In the genomic region with DNA sequence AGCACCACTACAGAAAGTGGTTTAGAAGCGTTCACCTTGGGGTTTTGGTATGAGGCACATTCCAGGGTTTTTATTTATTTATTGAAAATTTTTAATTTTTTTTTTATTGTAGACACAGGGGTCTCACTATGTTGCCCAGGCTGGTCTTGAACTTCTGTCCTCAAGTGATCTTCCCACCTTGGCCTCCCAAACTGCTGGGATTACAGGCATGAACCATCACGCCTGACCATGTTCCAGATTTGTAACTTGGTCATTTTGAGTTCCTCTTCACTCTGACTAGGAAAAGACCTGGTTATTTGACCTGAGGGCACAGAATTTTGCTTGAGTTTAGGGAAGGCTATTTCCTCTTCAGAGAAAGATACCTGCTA, we compare ENCODE assay signal across 22 cellular contexts. TPM values are rescaled to one million over a fixed set of nuclear protein-coding genes. Genes with fewer than 3 reads are reported as not detected.
DNase-seq lines count a peak whose midpoint lies in the region; ATAC-seq, FAIRE-seq and TF ChIP-seq lines count a peak whose summit lies in the region.
"Had no signal": no experiment of that assay in that cellular context is flagged by ENCODE, and none has a peak within 500 bp of the region (broad histone marks: within the 10 kb centered on the region; RNA-seq: fewer than 3 reads in every experiment).

No MANE protein-coding gene starts in this region.

- H3K27ac ChIP-seq in BLaER1 = no peak overlapping the region
- no peak overlapping the region for H3K27ac ChIP-seq in GM23338 (ENCODE audit: low read depth)
- H3K27ac ChIP-seq in astrocyte (ENCODE audit: low read depth, low read length) = no peak overlapping the region
- H3K27ac ChIP-seq in muscle layer of duodenum (ENCODE audit: low read length) = peak overlapping the region; percentile 91
- H3K27ac ChIP-seq: lower lobe of right lung had no signal

- H3K36me3 ChIP-seq in BLaER1 (peaks cover 27% of the 10 kb centered on the region), GM23338 (ENCODE audit: insufficient read depth) (peaks cover 8% of the 10 kb centered on the region), astrocyte (ENCODE audit: insufficient read depth, low read length) (peaks cover 11% of the 10 kb centered on the region), muscle layer of duodenum (ENCODE audit: control insufficient read depth in 1 of 2, insufficient read depth in 2 of 2, low read length in 2 of 2) (peaks cover 11 to 12% of the 10 kb centered on the region in 2 donors)

- no peak overlapping the region for H2AFZ ChIP-seq in GM23338
- H2AFZ ChIP-seq in astrocyte (ENCODE audit: low read depth, low read length) = no peak overlapping the region

- DNase-seq in GM23338 (ENCODE audit: low spot score) = no peak
- no peak for DNase-seq in astrocyte (ENCODE audit: low read depth)
- no peak for DNase-seq in activated CD4-positive, alpha-beta T cell treated with anti-CD3 and anti-CD28 coated beads, Interleukin-2, amount 50 U/mL, for 48 hours
- DNase-seq in COLO668 (lab: John Stamatoyannopoulos, UW; ENCODE audit: unreplicated experiment) = no peak
- no peak for DNase-seq in activated CD4-positive, CD25-positive, alpha-beta regulatory T cell (lab: John Stamatoyannopoulos, UW)
- DNase-seq: activated CD4-positive, alpha-beta T cell treated with anti-CD3 and anti-CD28 coated beads for 1 hour; adrenal gland; COR-L47; dermis blood vessel endothelial cell; lower lobe of right lung; NCI-H1417 treated with DMSO at 0.1 percent for 48 hours; NCI-H2171; sigmoid colon; stimulated activated CD4-positive, alpha-beta T cell treated with anti-CD3 and anti-CD28 coated beads, Interleukin-2, amount 100 ng/mL, for 24 hours; stimulated activated naive CD4-positive, alpha-beta T cell treated with Interleukin-2 at 50 U/mL for 16 hours; tibial artery had no signal

- no peak for TF ChIP-seq CTCF in GM23338 (conservative IDR thresholded peaks at IDR 0.05; ENCODE audit: low read depth in 2 of 2)
- no peak for TF ChIP-seq CTCF in astrocyte (IDR thresholded peaks at IDR 0.05; ENCODE audit: insufficient read depth, low read depth, low read length)

- no peaks in the 10 kb centered on the region for H3K9me3 Mint-ChIP-seq in GM23338
- H3K9me3 Mint-ChIP-seq in astrocyte (ENCODE audit: unreplicated experiment) = no peaks in the 10 kb centered on the region
- H3K9me3 Mint-ChIP-seq: activated T-helper 17 cell treated with anti-CD3 and anti-CD28 coated beads, Interleukin-2, amount 50 U/mL, for 72 hours had no signal

- H3K9ac ChIP-seq in BLaER1 (peak overlapping the region; percentile 94; the same call in 1 of the 2 replicates), astrocyte (ENCODE audit: low read length) (no peak overlapping the region)

- H4K20me1 ChIP-seq in BLaER1 = peaks cover 80% of the 10 kb centered on the region
- H4K20me1 ChIP-seq in GM23338 (replicated peaks; ENCODE audit: insufficient read depth) = peaks cover 43% of the 10 kb centered on the region
- H4K20me1 ChIP-seq in astrocyte (ENCODE audit: insufficient read depth, low read length) = peaks cover 75% of the 10 kb centered on the region

- H3K79me2 ChIP-seq in GM23338 (replicated peaks; ENCODE audit: insufficient read depth) (peaks cover 76% of the 10 kb centered on the region), astrocyte (ENCODE audit: insufficient read depth, low read length) (peaks cover 77% of the 10 kb centered on the region)

- H3K27me3 Mint-ChIP-seq in GM23338 (ENCODE audit: insufficient read depth, low read depth, poor library complexity) = no peaks in the 10 kb centered on the region
- H3K27me3 Mint-ChIP-seq in astrocyte (ENCODE audit: low read depth, unreplicated experiment) = no peaks in the 10 kb centered on the region
- H3K27me3 Mint-ChIP-seq: activated T-helper 17 cell treated with anti-CD3 and anti-CD28 coated beads, Interleukin-2, amount 50 U/mL, for 72 hours had no signal

- H3K4me3 ChIP-seq in BLaER1 = no peak overlapping the region
- H3K4me3 ChIP-seq in GM23338 = peak overlapping the region; percentile 99
- no peak overlapping the region for H3K4me3 ChIP-seq in astrocyte (ENCODE audit: insufficient read depth, low read depth, low read length)
- H3K4me3 ChIP-seq in muscle layer of duodenum (ENCODE audit: low read depth in 1 of 2, low read length in 2 of 2) = no peak overlapping the region
- H3K4me3 ChIP-seq: sigmoid colon, tibial artery had no signal

- no peak for FAIRE-seq in astrocyte (lab: Jason Lieb, UNC)

- H3K4me1 Mint-ChIP-seq in GM23338 (peaks cover 60% of the 10 kb centered on the region), astrocyte (ENCODE audit: low read depth, unreplicated experiment) (peaks cover 25% of the 10 kb centered on the region)

- no peak overlapping the region; the same call in 2 of the 3 replicates for H3K4me3 Mint-ChIP-seq in GM23338
- H3K4me3 Mint-ChIP-seq in astrocyte (ENCODE audit: unreplicated experiment) = no peak overlapping the region

- H3K36me3 Mint-ChIP-seq in GM23338 (ENCODE audit: low read depth) (peaks cover 16% of the 10 kb centered on the region), astrocyte (ENCODE audit: low read depth, unreplicated experiment) (peaks cover 11% of the 10 kb centered on the region)

- H3K4me2 ChIP-seq in BLaER1 (peak overlapping the region; percentile 94), GM23338 (peak overlapping the region; percentile 95), astrocyte (ENCODE audit: low read length) (peak overlapping the region; percentile 92)

- peaks cover 18% of the 10 kb centered on the region for H3F3A ChIP-seq in GM23338 (replicated peaks; ENCODE audit: low read depth)

- H3K9me3 ChIP-seq in BLaER1 = no peaks in the 10 kb centered on the region
- H3K9me3 ChIP-seq in astrocyte (ENCODE audit: insufficient read depth, low read depth, low read length) = no peaks in the 10 kb centered on the region
- no peaks in the 10 kb centered on the region for H3K9me3 ChIP-seq in muscle layer of duodenum (ENCODE audit: control insufficient read depth in 1 of 2, low read length in 2 of 2)
- H3K9me3 ChIP-seq: adrenal gland, lower lobe of right lung, sigmoid colon, tibial artery had no signal

- H3K27me3 ChIP-seq in BLaER1 (no peaks in the 10 kb centered on the region), GM23338 (ENCODE audit: insufficient read depth) (no peaks in the 10 kb centered on the region), astrocyte (ENCODE audit: insufficient read depth, low read length) (no peaks in the 10 kb centered on the region), muscle layer of duodenum (ENCODE audit: low read depth, low read length) (no peaks in the 10 kb centered on the region)
- H3K27me3 ChIP-seq: adrenal gland, sigmoid colon, tibial artery had no signal

- H3K4me1 ChIP-seq in BLaER1 = peaks cover 59% of the 10 kb centered on the region
- peaks cover 62% of the 10 kb centered on the region for H3K4me1 ChIP-seq in GM23338 (ENCODE audit: insufficient read depth)
- peaks cover 13% of the 10 kb centered on the region for H3K4me1 ChIP-seq in astrocyte (ENCODE audit: insufficient read depth, low read length)
- H3K4me1 ChIP-seq in muscle layer of duodenum (ENCODE audit: control insufficient read depth in 1 of 2, insufficient read depth in 2 of 2, low read length in 2 of 2) = peaks cover 14 to 52% of the 10 kb centered on the region in 2 donors

- no peaks in the 10 kb centered on the region for H3K9me2 ChIP-seq in GM23338 (ENCODE audit: insufficient read depth)

- H3K27ac Mint-ChIP-seq in GM23338 (no peak overlapping the region), astrocyte (ENCODE audit: unreplicated experiment) (no peak overlapping the region)
- H3K27ac Mint-ChIP-seq: activated T-helper 17 cell treated with anti-CD3 and anti-CD28 coated beads, Interleukin-2, amount 50 U/mL, for 72 hours had no signal

- no peak for ATAC-seq in GM23338
- ATAC-seq in HG03095 (IDR thresholded peaks at IDR 0.05; ENCODE audit: unreplicated experiment) = no peak
- ATAC-seq: activated T-helper 17 cell treated with anti-CD3 and anti-CD28 coated beads, Interleukin-2, amount 50 U/mL, for 72 hours; lower lobe of right lung had no signal

TF ChIP-seq in GM23338, 12 proteins besides CTCF, POLR2A, EP300 and RAD21:
- no peak for TF ChIP-seq JUNB (IDR thresholded peaks at IDR 0.05; ENCODE audit: unreplicated experiment)
- no peak for TF ChIP-seq STAT1 (IDR thresholded peaks at IDR 0.05; ENCODE audit: unreplicated experiment)
- TF ChIP-seq EZH2phosphoT487 (IDR thresholded peaks at IDR 0.05; ENCODE audit: unreplicated experiment) = no peak

RNA-seq across cellular contexts. Expression of a gene that starts 3.1 kb away (rescaled TPM):
- total RNA-seq in GM23338 (2014; rRNA removed; shearing (Covaris generic)) = 217 and 225 TPM in 2 replicates
- 257 and 264 TPM in 2 replicates for polyA plus RNA-seq in GM23338 (2016; fragmentation: Nextera tagmentation; extraction: Ambion mirVana)
- total RNA-seq in astrocyte = 137 and 152 TPM in 2 replicates

RNA-seq across cellular contexts. Expression of a gene that starts 20.2 kb away (rescaled TPM):
- total RNA-seq in GM23338 (2014; rRNA removed; shearing (Covaris generic)) = 48.2 and 51.3 TPM in 2 replicates
- 9.9 and 11.7 TPM in 2 replicates for polyA plus RNA-seq in GM23338 (2016; fragmentation: Nextera tagmentation; extraction: Ambion mirVana)
- total RNA-seq in astrocyte = 21.3 and 24.3 TPM in 2 replicates

RNA-seq across cellular contexts. Expression of a gene that starts 35.6 kb away (rescaled TPM):
- total RNA-seq in GM23338 (2014; rRNA removed; shearing (Covaris generic)) = 5.7 and 7.7 TPM in 2 replicates
- polyA plus RNA-seq in GM23338 (2016; fragmentation: Nextera tagmentation; extraction: Ambion mirVana) = 3.1 and 4.2 TPM in 2 replicates
- total RNA-seq in astrocyte = 2.8 and 2.9 TPM in 2 replicates

RNA-seq across cellular contexts. Expression of a gene that starts 49.6 kb away (rescaled TPM):
- 5.2 and 7.0 TPM in 2 replicates for total RNA-seq in GM23338 (2014; rRNA removed; shearing (Covaris generic))
- polyA plus RNA-seq in GM23338 (2016; fragmentation: Nextera tagmentation; extraction: Ambion mirVana) = 4.7 and 5.1 TPM in 2 replicates
- total RNA-seq in astrocyte = 0.19 and 0.30 TPM in 2 replicates
- total RNA-seq: myocyte, osteoblast had no signal
